In the genomic region with DNA sequence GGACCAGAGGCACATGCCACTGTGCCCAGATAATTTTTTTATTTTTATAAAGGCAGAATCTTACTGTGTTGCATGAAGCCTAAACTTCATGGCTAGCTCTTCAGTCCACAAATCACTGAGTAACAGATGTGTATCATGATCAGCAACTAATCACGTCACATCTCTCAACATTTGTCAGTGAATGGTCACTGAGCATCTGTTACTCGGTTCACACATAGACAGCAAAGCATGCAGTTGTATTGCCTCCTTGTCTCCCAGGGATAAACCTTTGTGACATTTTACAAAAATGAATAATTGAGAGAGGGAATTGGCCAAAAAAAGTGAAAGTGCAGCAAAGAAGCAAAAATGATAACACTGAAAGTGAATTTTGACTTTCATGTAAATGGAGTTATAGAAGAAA, we compare ENCODE assay signal across 7 cellular contexts.
DNase-seq lines count a peak whose midpoint lies in the region; ATAC-seq, FAIRE-seq and TF ChIP-seq lines count a peak whose summit lies in the region.
"Not testable (repeated sequence)": the region's sequence is repeated elsewhere in the genome, so short reads cannot be mapped to it uniquely, and the experiment has no call there.

No MANE protein-coding gene starts in this region.

- H3K27ac Mint-ChIP-seq in CD14-positive monocyte = peak overlapping the region; percentile 75 to 93 (median 86)

- WGBS in right cardiac atrium = 57% methylated on average over 1 of the region's 2 CpGs

- not testable (repeated sequence) for H3K9me3 Mint-ChIP-seq in CD14-positive monocyte

- H3K4me3 Mint-ChIP-seq in CD14-positive monocyte = peak overlapping the region in 1 of 2 donors; percentile 46

- H3K27ac ChIP-seq in right cardiac atrium (ENCODE audit: low read length) = not testable (repeated sequence)
- H3K27ac ChIP-seq in neutrophil = peak overlapping the region; percentile 74

- ATAC-seq in Right ventricle myocardium superior (ENCODE audit: poor library complexity) (peak; percentile 51), right cardiac atrium (peak; percentile 56 to 69)

- not testable (repeated sequence) for H3K27me3 ChIP-seq in adipocyte (replicated peaks; ENCODE audit: control insufficient read depth, insufficient read depth, low read length); bronchial epithelial cell (ENCODE audit: control insufficient read depth, insufficient read depth, low read length); right cardiac atrium (ENCODE audit: control insufficient read depth, insufficient read depth)
- H3K27me3 ChIP-seq in neutrophil = peaks cover 36% of the 10 kb centered on the region

- peaks cover 53% of the 10 kb centered on the region for H3K4me1 Mint-ChIP-seq in CD14-positive monocyte

- TF ChIP-seq CTCF in CD14-positive monocyte (IDR thresholded peaks at IDR 0.05); bronchial epithelial cell (IDR thresholded peaks at IDR 0.05; ENCODE audit: insufficient read depth, low read length, severe bottlenecking); neutrophil (IDR thresholded peaks at IDR 0.05): not testable (repeated sequence)

- H3K27me3 Mint-ChIP-seq in CD14-positive monocyte (ENCODE audit: low read depth in 3 of 3) = not testable (repeated sequence)

- peak overlapping the region; percentile 2 for H3K9ac ChIP-seq in adipocyte (ENCODE audit: low read length)

- H3K36me3 Mint-ChIP-seq in CD14-positive monocyte = not testable (repeated sequence)

- not testable (repeated sequence) for H3K4me3 ChIP-seq in adipocyte (ENCODE audit: low read length); bronchial epithelial cell (ENCODE audit: low read depth, low read length); right cardiac atrium (ENCODE audit: low read length)
- peak overlapping the region in 1 of 2 experiments; percentile 28 for H3K4me3 ChIP-seq in neutrophil (ENCODE audit: low read depth in 1 of 2, low read length in 1 of 2)

- intact Hi-C loops in CD14-positive monocyte (cut with micrococcal nuclease) = loop anchor here in 1 of 2 donors (10.0 kb wide), 1 partner anchor 87 kb away; a partner anchor contains a TSS
- intact Hi-C loops in Right ventricle myocardium superior (cut with DNase I); right cardiac atrium (cut with DNase I): not testable (repeated sequence)

- peaks cover 25% of the 10 kb centered on the region for H3K4me1 ChIP-seq in adipocyte (ENCODE audit: control insufficient read depth, insufficient read depth, low read length)
- H3K4me1 ChIP-seq in right cardiac atrium (ENCODE audit: control insufficient read depth, insufficient read depth, low read length) = not testable (repeated sequence)
- H3K4me1 ChIP-seq in neutrophil (ENCODE audit: control insufficient read depth in 1 of 2, insufficient read depth in 1 of 2, low read depth in 1 of 2, low read length in 1 of 2) = peaks cover 36 to 38% of the 10 kb centered on the region in 2 experiments

- not testable (repeated sequence) for DNase-seq in CD14-positive monocyte (ENCODE audit: low spot score); GM18507 (ENCODE audit: extremely low spot score, insufficient read length, low read depth); adipocyte (ENCODE audit: low read depth); bronchial epithelial cell (ENCODE audit: low read depth); Right ventricle myocardium superior; right cardiac atrium

- peak; percentile 69 for FAIRE-seq in GM18507 (lab: Jason Lieb, UNC)
- peak; percentile 95 for FAIRE-seq in bronchial epithelial cell (lab: Jason Lieb, UNC)

- not testable (repeated sequence) for H3K36me3 ChIP-seq in adipocyte (ENCODE audit: control insufficient read depth, insufficient read depth, low read length, severe bottlenecking); bronchial epithelial cell (ENCODE audit: control insufficient read depth, insufficient read depth, low read length); neutrophil

- H3K9me3 ChIP-seq in adipocyte (ENCODE audit: control insufficient read depth, low read length); right cardiac atrium (ENCODE audit: control insufficient read depth, low read length); neutrophil: not testable (repeated sequence)
